13 cellular contexts compared by ENCODE assay signal in the genomic region with DNA sequence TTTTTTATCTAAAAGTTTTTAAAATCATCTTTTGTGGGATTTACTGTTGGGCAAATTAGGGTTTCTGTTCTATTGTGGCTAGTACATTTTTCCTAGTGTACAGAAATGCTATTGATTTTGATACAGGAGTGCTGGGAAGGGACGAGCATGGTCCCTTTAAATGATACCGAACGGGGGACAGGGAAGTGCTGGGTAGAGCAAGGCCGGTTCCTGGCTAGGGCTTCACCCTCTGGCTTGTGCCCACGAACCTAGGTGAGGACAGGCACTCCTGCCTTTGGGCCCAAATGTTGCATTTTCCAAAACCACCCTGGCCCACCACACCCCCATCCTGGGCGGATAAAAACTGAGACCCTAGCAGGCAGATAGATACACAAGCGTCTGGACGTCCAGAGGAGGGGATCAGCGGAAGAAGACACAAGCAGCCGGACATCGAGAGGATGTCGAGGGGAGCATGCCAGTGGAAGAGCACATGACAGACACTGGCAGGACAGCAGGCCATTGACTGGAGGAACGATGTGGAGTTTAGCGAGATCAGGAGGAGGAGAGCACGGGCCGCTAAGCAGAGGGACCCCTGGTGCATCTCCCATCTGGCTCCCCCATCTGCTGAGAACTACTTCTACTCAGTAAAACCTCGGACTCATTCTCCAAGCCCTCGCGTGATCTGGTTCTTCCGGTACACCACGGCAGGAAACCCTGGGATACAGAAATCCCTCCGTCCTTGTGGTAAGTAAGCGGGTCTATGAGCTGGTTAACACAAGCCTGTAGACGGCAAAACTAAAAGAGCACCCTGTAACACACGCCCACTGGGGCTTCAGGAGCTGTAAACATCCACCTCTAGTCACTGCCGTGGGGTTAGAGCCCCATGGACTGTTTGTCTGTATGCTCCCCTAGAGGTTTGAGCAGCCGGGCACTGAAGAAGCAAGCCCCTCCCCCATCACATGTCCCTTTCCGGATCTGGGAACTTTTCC. TPM values are rescaled to one million over a fixed set of nuclear protein-coding genes. Genes with fewer than 3 reads are reported as not detected.
A peak's percentile ranks its signal among the peaks of the same experiment; 100 is the strongest.
DNase-seq lines count a peak whose midpoint lies in the region; ATAC-seq, FAIRE-seq and TF ChIP-seq lines count a peak whose summit lies in the region.
"Had no signal": no experiment of that assay in that cellular context is flagged by ENCODE, and none has a peak within 500 bp of the region (broad histone marks: within the 10 kb centered on the region; RNA-seq: fewer than 3 reads in every experiment).

No MANE protein-coding gene starts in this region.

- in situ Hi-C loops in Caki2 (cut with HindIII; ENCODE audit: low pct_unique_long_range_greater_than_20kb, low sequenced_read_pairs) = no loop called here

- H3K27me3 ChIP-seq in foreskin keratinocyte = no peaks in the 10 kb centered on the region

- DNase-seq in Caki2 (ENCODE audit: low read depth) = peak; percentile 87
- peak; percentile 87 for DNase-seq in amniotic epithelial cell (ENCODE audit: low read depth)
- peak in 1 of 2 donors; percentile 28 for DNase-seq in foreskin keratinocyte
- DNase-seq in mucosa of gallbladder (ENCODE audit: low spot score) = peak; percentile 29
- no peak for DNase-seq in frontal cortex (ENCODE audit: low spot score in 2 of 2)
- DNase-seq in NCI-H748 (lab: John Stamatoyannopoulos, UW; ENCODE audit: unreplicated experiment) = no peak
- DNase-seq in NCI-H1048 (lab: John Stamatoyannopoulos, UW) = no peak
- no peak for DNase-seq in NCI-H2107 (lab: John Stamatoyannopoulos, UW)
- DNase-seq: DMS 273 treated with DMSO at 0.1 percent for 48 hours, NCI-H526, SIG-M5 had no signal

- no peak overlapping the region for H3K27ac ChIP-seq in foreskin keratinocyte
- H3K27ac ChIP-seq: VCaP had no signal

- TF ChIP-seq CTCF in foreskin keratinocyte (conservative IDR thresholded peaks at IDR 0.05) = no peak

- ATAC-seq in foreskin keratinocyte = peak; percentile 76
- ATAC-seq: GM12878 had no signal

- no peaks in the 10 kb centered on the region for H3K4me1 ChIP-seq in foreskin keratinocyte

- no peak for FAIRE-seq in frontal cortex (lab: Jason Lieb, UNC)
- FAIRE-seq: GM12878 had no signal

RNA-seq across cellular contexts. Expression of gene CALCRL, which starts 13.5 kb away (rescaled TPM):
- 0.14 and 2.8 TPM in 2 replicates for total RNA-seq in Caki2 (2014; rRNA removed; shearing (Covaris generic); ENCODE audit: low replicate concordance)
- total RNA-seq in foreskin keratinocyte (2.3 and 3.3 TPM in 2 replicates), mucosa of gallbladder (22.0 TPM), frontal cortex (11.8 TPM)
- polyA plus RNA-seq in foreskin keratinocyte = 0.56 and 0.69 TPM in 2 replicates

Comparison
In these comparisons a context has a peak if more than half of its experiments do, and no peak if none do; other contexts are left out.
1. DNase-seq: peak in Caki2 (single experiment), amniotic epithelial cell (single experiment) and mucosa of gallbladder (single experiment); none in frontal cortex (0 of 2), NCI-H748 (single experiment), NCI-H1048 (single experiment) and NCI-H2107 (single experiment).